In genomic region chr21:45075606-45076244, GRCh38 we compare ENCODE assay signal across 8 cellular contexts. TPM values are rescaled to one million over a fixed set of nuclear protein-coding genes. Genes with fewer than 3 reads are reported as not detected.
DNase-seq lines count a peak whose midpoint lies in the region; ATAC-seq and TF ChIP-seq lines count a peak whose summit lies in the region.

No MANE protein-coding gene starts in this region.

- no peaks in the 10 kb centered on the region for H3K79me1 ChIP-seq in mesendoderm (ENCODE audit: low read length)

- no peaks in the 10 kb centered on the region for H3K9me3 Mint-ChIP-seq in brain

- H3K36me3 ChIP-seq in right atrium auricular region: no peaks in the 10 kb centered on the region
- H3K36me3 ChIP-seq in mesendoderm (ENCODE audit: control insufficient read depth, insufficient read depth, low read length): no peaks in the 10 kb centered on the region
- no peaks in the 10 kb centered on the region for H3K36me3 ChIP-seq in vagina

- no peak overlapping the region for H2BK15ac ChIP-seq in mesendoderm (replicated peaks; ENCODE audit: low read depth)

- no peak overlapping the region for H4K8ac ChIP-seq in mesendoderm (ENCODE audit: low read depth, low read length)

- H3K4me1 ChIP-seq in right atrium auricular region (peaks cover 0 to 25% of the 10 kb centered on the region in 2 donors), mesendoderm (ENCODE audit: control insufficient read depth, low read depth, low read length) (no peaks in the 10 kb centered on the region), vagina (peaks cover 40% of the 10 kb centered on the region)

- WGBS in mesendoderm (ENCODE audit: extremely low coverage, insufficient coverage, low lambda C conversion rate): no CpG with 5 or more reads among the region's 17 CpGs

- DNase-seq in right atrium auricular region (ENCODE audit: low spot score) (no peak), Right ventricle myocardium superior (no peak), mesendoderm (no peak), vagina (ENCODE audit: extremely low spot score in 2 of 2) (no peak), omental fat pad (ENCODE audit: low spot score) (no peak), NCI-H446 treated with DMSO at 0.1 percent for 48 hours (lab: John Stamatoyannopoulos, UW) (no peak)
- DNase-seq in effector CD4-positive, alpha-beta T cell: no peak

- H3K79me2 ChIP-seq in mesendoderm (ENCODE audit: control insufficient read depth, insufficient read depth, low read length): no peaks in the 10 kb centered on the region

- intact Hi-C loops in Right ventricle myocardium superior (cut with DNase I) (loop anchor here (5.0 to 10.0 kb wide), 2 partner anchors 52 to 111 kb away; no protein-coding TSS in a partner anchor), vagina (cut with DNase I) (loop anchor here (10.0 kb wide), 1 partner anchor 131 kb away; the partner anchor contains the start of gene SLX9)

- H3K4me3 Mint-ChIP-seq in brain: peak overlapping the region; percentile 84 to 90 (median 87)

- H3K4me2 ChIP-seq in mesendoderm (ENCODE audit: low read length): peak overlapping the region; percentile 58

- no peak overlapping the region for H3K23ac ChIP-seq in mesendoderm (ENCODE audit: low read length)

- H2BK120ac ChIP-seq in mesendoderm (ENCODE audit: low read depth, low read length): no peak overlapping the region

- no peaks in the 10 kb centered on the region for H3K27me3 ChIP-seq in right atrium auricular region
- peaks cover 2% of the 10 kb centered on the region for H3K27me3 ChIP-seq in mesendoderm (ENCODE audit: insufficient read depth, low read length, poor library complexity)
- H3K27me3 ChIP-seq in vagina: no peaks in the 10 kb centered on the region

- H3K36me3 Mint-ChIP-seq in brain: peaks cover under 1% of the 10 kb centered on the region

- H3K27ac ChIP-seq in right atrium auricular region (peak overlapping the region; percentile 66 to 80), mesendoderm (ENCODE audit: low read depth, low read length) (no peak overlapping the region), vagina (no peak overlapping the region)

- H3K4ac ChIP-seq in mesendoderm (ENCODE audit: low read depth, low read length): no peak overlapping the region

- H3K4me3 ChIP-seq in right atrium auricular region (peak overlapping the region; percentile 66 to 92), mesendoderm (ENCODE audit: low read length) (no peak overlapping the region), vagina (peak overlapping the region; percentile 89 to 97)

- no peak for ATAC-seq in Right ventricle myocardium superior (ENCODE audit: poor library complexity)
- ATAC-seq in omental fat pad (ENCODE audit: low FRiP score): no peak

- peak overlapping the region; percentile 17 to 84 (median 59) for H3K27ac Mint-ChIP-seq in brain

- H4K5ac ChIP-seq in mesendoderm (ENCODE audit: low read length): no peak overlapping the region

- H2BK5ac ChIP-seq in mesendoderm (ENCODE audit: low read length): no peak overlapping the region

- no peak overlapping the region for H2AK5ac ChIP-seq in mesendoderm (ENCODE audit: low read length)

- H3K4me1 Mint-ChIP-seq in brain: peaks cover 28% of the 10 kb centered on the region

- H3K27me3 Mint-ChIP-seq in brain: peaks cover 29% of the 10 kb centered on the region

- no peak for TF ChIP-seq CTCF in right atrium auricular region (IDR thresholded peaks at IDR 0.05)
- TF ChIP-seq CTCF in brain (conservative IDR thresholded peaks at IDR 0.05): no peak
- TF ChIP-seq CTCF in vagina (IDR thresholded peaks at IDR 0.05): no peak
- no peak for TF ChIP-seq CTCF in omental fat pad (IDR thresholded peaks at IDR 0.05)

- H3K9me3 ChIP-seq in right atrium auricular region (no peaks in the 10 kb centered on the region), vagina (no peaks in the 10 kb centered on the region)

- H3K18ac ChIP-seq in mesendoderm (ENCODE audit: low read length): no peak overlapping the region

- peak overlapping the region; percentile 90 for H3K56ac ChIP-seq in mesendoderm (ENCODE audit: low read length)

- H3K9ac ChIP-seq in mesendoderm (ENCODE audit: low read length): peak overlapping the region; percentile 78

- no peak for TF ChIP-seq POLR2A in vagina (IDR thresholded peaks at IDR 0.05)

RNA-seq across cellular contexts. Expression of gene ADARB1, which starts 1.3 kb away (rescaled TPM):
- total RNA-seq in right atrium auricular region (10 to 100 TPM in 1 of 2 donors, 1 to 10 TPM in 1; 7.5 to 10.5 TPM), Right ventricle myocardium superior (11.6 TPM), vagina (19.6 TPM), omental fat pad (10 to 100 TPM; 17.3 to 38.3 (median 23.3) TPM)
- 10.9 TPM for polyA plus RNA-seq in brain (ENCODE audit: insufficient read depth, low read depth, low replicate concordance)
- polyA plus RNA-seq in mesendoderm (2013, experiment 1 of 2): 4.6 TPM
- 4.7 TPM for polyA plus RNA-seq in mesendoderm (2013, experiment 2 of 2)

Comparison
In these comparisons a context has a peak if more than half of its experiments do, and no peak if none do; other contexts are left out.
1. H3K27ac ChIP-seq: peak in right atrium auricular region (2 of 2); none in mesendoderm (single experiment) and vagina (single experiment).